In the genomic region with DNA sequence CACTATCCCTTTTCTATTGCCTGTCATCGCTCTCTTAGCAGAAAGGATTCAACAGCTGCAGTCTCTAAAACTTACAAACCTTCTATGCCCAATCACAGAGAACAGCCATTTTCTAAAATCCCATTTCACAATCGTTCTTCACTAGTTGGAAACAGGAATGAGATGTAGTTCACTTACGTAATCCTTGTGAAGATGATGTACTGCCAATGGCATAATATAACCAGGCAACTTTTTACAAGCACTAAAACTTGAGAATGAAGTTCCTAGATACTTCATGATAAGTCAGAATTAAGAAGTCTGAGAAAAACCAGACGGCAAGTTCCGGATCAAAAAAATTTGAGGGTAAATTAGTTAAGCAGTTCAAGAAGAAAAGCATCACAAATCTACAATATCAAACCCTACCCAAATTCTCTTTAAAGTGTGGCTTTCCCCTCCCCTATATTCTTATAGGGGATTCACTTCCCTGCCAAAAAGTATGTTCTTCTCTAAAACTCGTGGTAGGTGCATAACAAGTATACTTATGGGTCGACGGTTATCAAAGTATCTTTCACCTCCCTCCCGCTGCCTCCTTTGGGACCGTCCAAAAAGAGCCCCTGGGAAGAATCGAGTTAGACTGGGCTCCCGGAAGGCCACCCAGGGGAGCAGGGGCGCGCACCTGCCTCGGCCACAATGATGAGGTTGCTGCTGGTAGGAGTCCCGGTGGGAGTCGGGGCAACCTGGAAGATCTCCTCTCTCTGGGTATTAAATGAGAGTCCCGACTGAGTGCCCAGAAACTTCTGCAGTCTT, we compare ENCODE assay signal across 8 cellular contexts. TPM values are rescaled to one million over a fixed set of nuclear protein-coding genes. Genes with fewer than 3 reads are reported as not detected.
DNase-seq lines count a peak whose midpoint lies in the region; ATAC-seq and TF ChIP-seq lines count a peak whose summit lies in the region.

No MANE protein-coding gene starts in this region.

- H3K27me3 ChIP-seq in HUES6 (ENCODE audit: control insufficient read depth, insufficient read depth, low read length) (no peaks in the 10 kb centered on the region), spleen (replicated peaks in 1 of 7) (no peaks in the 10 kb centered on the region)

- H3K9ac ChIP-seq in HUES6 (ENCODE audit: low read length) = peak overlapping the region; percentile 79

- peaks cover 5% of the 10 kb centered on the region in 2 donors for H3K9me3 Mint-ChIP-seq in activated naive CD4-positive, alpha-beta T cell treated with anti-CD3 and anti-CD28 coated beads, Interleukin-2, amount 50 U/mL, for 72 hours

- peak overlapping the region; percentile 36; the same call in 1 of the 2 replicates for H3K27ac ChIP-seq in HUES6 (ENCODE audit: low read depth, low read length)
- peak overlapping the region; percentile 31 to 86 (median 79) for H3K27ac ChIP-seq in spleen

- H3K36me3 ChIP-seq in HUES6 (ENCODE audit: control insufficient read depth, insufficient read depth, low read length) (no peaks in the 10 kb centered on the region), spleen (no peaks in the 10 kb centered on the region)

- H3K36me3 Mint-ChIP-seq in activated naive CD4-positive, alpha-beta T cell treated with anti-CD3 and anti-CD28 coated beads, Interleukin-2, amount 50 U/mL, for 72 hours = peaks cover 35 to 37% of the 10 kb centered on the region in 2 donors

- H3K4me3 ChIP-seq in HUES6 (ENCODE audit: low read depth, low read length) (peak overlapping the region; percentile 91), iPS-11a (ENCODE audit: low read depth, low read length) (peak overlapping the region; percentile 92), spleen (peak overlapping the region; percentile 69 to 99 (median 91))

- no peak for TF ChIP-seq POLR2A in spleen (IDR thresholded peaks at IDR 0.05)

- H3K27ac Mint-ChIP-seq in activated naive CD4-positive, alpha-beta T cell treated with anti-CD3 and anti-CD28 coated beads, Interleukin-2, amount 50 U/mL, for 72 hours = peak overlapping the region; percentile 89 to 97

- H3K4me1 ChIP-seq in HUES6 (ENCODE audit: control insufficient read depth, insufficient read depth, low read length) (peaks cover 8% of the 10 kb centered on the region; the same call in 1 of the 2 replicates), spleen (peaks cover 19 to 62% (median 38%) of the 10 kb centered on the region in 6 donors)

- intact Hi-C loops in spleen (cut with DNase I; ENCODE audit: low total_unique reads) = no loop called here

- TF ChIP-seq CTCF in spleen (IDR thresholded peaks at IDR 0.05 in 8 of 11, conservative IDR thresholded peaks at IDR 0.05 in 3 of 11) = no peak

- 19 to 23% (median 22%) methylated on average over 16 to 18 of the region's 18 CpGs for WGBS in spleen, 5 donors

- DNase-seq in GF-D8 (lab: John Stamatoyannopoulos, UW) (peak; percentile 79), spleen (no peak), cerebellar nuclear complex (lab: John Stamatoyannopoulos, UW) (no peak)
- no peak for DNase-seq in activated naive CD4-positive, alpha-beta T cell treated with anti-CD3 and anti-CD28 coated beads, Interleukin-2, amount 50 U/mL, for 72 hours (ENCODE audit: low spot score in 2 of 2)
- no peak for DNase-seq in activated effector memory CD4-positive, alpha-beta T cell treated with anti-CD3 and anti-CD28 coated beads, Interleukin-2, amount 50 U/mL, for 16 hours

- ATAC-seq in GM21515 (IDR thresholded peaks at IDR 0.05; ENCODE audit: unreplicated experiment) = peak; percentile 10
- peak; percentile 0 to 7 for ATAC-seq in activated naive CD4-positive, alpha-beta T cell treated with anti-CD3 and anti-CD28 coated beads, Interleukin-2, amount 50 U/mL, for 72 hours

- H3K9me3 ChIP-seq in HUES6 (ENCODE audit: control insufficient read depth, insufficient read depth, low read depth, low read length) = no peaks in the 10 kb centered on the region
- no peaks in the 10 kb centered on the region for H3K9me3 ChIP-seq in spleen

RNA-seq across cellular contexts. Expression of a gene that starts 0.7 kb away (rescaled TPM):
- 10 to 100 TPM; 14.2 to 16.3 TPM for total RNA-seq in activated naive CD4-positive, alpha-beta T cell treated with anti-CD3 and anti-CD28 coated beads, Interleukin-2, amount 50 U/mL, for 72 hours
- 10 to 100 TPM; 14.6 to 29.5 (median 17.5) TPM for total RNA-seq in spleen
- polyA plus RNA-seq in spleen = 1 to 10 TPM; 5.5 to 8.3 (median 5.7) TPM

RNA-seq across cellular contexts. Expression of a gene that starts 55.8 kb away (rescaled TPM):
- total RNA-seq in activated naive CD4-positive, alpha-beta T cell treated with anti-CD3 and anti-CD28 coated beads, Interleukin-2, amount 50 U/mL, for 72 hours = 10 to 100 TPM in 1 of 2 donors, 1 to 10 TPM in 1; 8.5 to 13.0 TPM
- total RNA-seq in spleen = 10 to 100 TPM in 2 of 7 donors, 1 to 10 TPM in 5; 6.8 to 15.9 (median 9.0) TPM
- 1 to 10 TPM; 3.5 to 4.5 (median 3.7) TPM for polyA plus RNA-seq in spleen

RNA-seq across cellular contexts. Expression of a gene that starts 56.1 kb away (rescaled TPM):
- total RNA-seq in activated naive CD4-positive, alpha-beta T cell treated with anti-CD3 and anti-CD28 coated beads, Interleukin-2, amount 50 U/mL, for 72 hours = 10 to 100 TPM; 24.2 to 42.2 TPM
- total RNA-seq in spleen = 10 to 100 TPM; 25.2 to 53.5 (median 30.5) TPM
- 10 to 100 TPM; 12.3 to 17.2 (median 17.1) TPM for polyA plus RNA-seq in spleen
